Comparison of ENCODE assay signal across 17 cellular contexts in the genomic region with DNA sequence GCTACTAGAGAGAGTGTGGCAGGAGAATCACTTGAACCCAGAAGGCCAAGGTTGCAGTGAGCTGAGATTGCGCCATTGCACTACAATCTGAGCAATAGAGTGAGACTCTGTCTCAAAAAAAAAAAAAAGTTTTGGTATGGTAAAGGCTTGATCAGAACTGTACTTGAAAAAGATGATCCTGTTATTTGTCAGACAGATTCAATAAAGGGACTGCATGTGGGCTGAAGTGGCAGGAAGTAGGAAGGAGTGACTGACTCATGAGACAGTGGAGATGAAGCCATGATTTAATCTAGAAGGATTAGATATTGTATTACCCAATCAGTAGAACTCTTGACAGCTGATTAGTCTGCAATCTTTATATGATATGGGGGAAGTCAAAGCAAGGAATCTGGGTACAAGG. TPM values are rescaled to one million over a fixed set of nuclear protein-coding genes. Genes with fewer than 3 reads are reported as not detected.
DNase-seq lines count a peak whose midpoint lies in the region; TF ChIP-seq lines count a peak whose summit lies in the region.
"Had no signal": no experiment of that assay in that cellular context is flagged by ENCODE, and none has a peak within 500 bp of the region (broad histone marks: within the 10 kb centered on the region; RNA-seq: fewer than 3 reads in every experiment).

No MANE protein-coding gene starts in this region.

- H3K4me3 ChIP-seq in esophagus squamous epithelium = no peak overlapping the region
- H3K4me3 ChIP-seq: Peyer's patch had no signal

- H3K27ac Mint-ChIP-seq in type B pancreatic cell = no peak overlapping the region

- H3K27me3 ChIP-seq in esophagus squamous epithelium = no peaks in the 10 kb centered on the region
- H3K27me3 ChIP-seq: Peyer's patch had no signal

- H3K27ac ChIP-seq in esophagus squamous epithelium = peak overlapping the region in 3 of 4 donors; percentile 17 to 63 (median 40)
- H3K27ac ChIP-seq: Peyer's patch had no signal

- intact Hi-C loops in esophagus squamous epithelium (cut with DNase I) = no loop called here

- no peak for TF ChIP-seq POLR2A in esophagus squamous epithelium (IDR thresholded peaks at IDR 0.05)

- no peaks in the 10 kb centered on the region for H3K9me3 Mint-ChIP-seq in type B pancreatic cell

- H3K27me3 Mint-ChIP-seq in type B pancreatic cell = no peaks in the 10 kb centered on the region

- H3K36me3 ChIP-seq in esophagus squamous epithelium = no peaks in the 10 kb centered on the region
- H3K36me3 ChIP-seq: Peyer's patch had no signal

- H3K36me3 Mint-ChIP-seq in type B pancreatic cell = no peaks in the 10 kb centered on the region
- H3K36me3 Mint-ChIP-seq: CD14-positive monocyte had no signal

- WGBS in esophagus squamous epithelium, 2 donors = 60 to 67% methylated on average over 1 of the region's 1 CpG

- peak overlapping the region; percentile 8 for H3K4me3 Mint-ChIP-seq in type B pancreatic cell
- H3K4me3 Mint-ChIP-seq: CD14-positive monocyte had no signal

- TF ChIP-seq CTCF in esophagus squamous epithelium (IDR thresholded peaks at IDR 0.05) = no peak
- no peak for TF ChIP-seq CTCF in type B pancreatic cell (conservative IDR thresholded peaks at IDR 0.05)

- no peaks in the 10 kb centered on the region for H3K9me3 ChIP-seq in esophagus squamous epithelium
- H3K9me3 ChIP-seq: Peyer's patch had no signal

- peaks cover 5 to 41% (median 16%) of the 10 kb centered on the region in 3 donors for H3K4me1 ChIP-seq in esophagus squamous epithelium

- peaks cover 15% of the 10 kb centered on the region for H3K4me1 Mint-ChIP-seq in type B pancreatic cell (ENCODE audit: unreplicated experiment)

- DNase-seq in stimulated activated CD4-positive, alpha-beta T cell treated with anti-CD3 and anti-CD28 coated beads, Interleukin-15, amount 100 ng/mL, for 24 hours = peak; percentile 35
- no peak for DNase-seq in stimulated activated CD4-positive, alpha-beta T cell treated with anti-CD3 and anti-CD28 coated beads, Interleukin-2, amount 100 ng/mL, for 24 hours
- DNase-seq in MV-4-11 (lab: John Stamatoyannopoulos, UW) = peak; percentile 81
- DNase-seq in esophagus squamous epithelium (lab: John Stamatoyannopoulos, UW) = no peak
- no peak for DNase-seq in type B pancreatic cell (ENCODE audit: extremely low spot score, unreplicated experiment)
- no peak for DNase-seq in DMS 273 (lab: John Stamatoyannopoulos, UW; ENCODE audit: unreplicated experiment)
- no peak for DNase-seq in hippocampal formation (lab: John Stamatoyannopoulos, UW)
- no peak for DNase-seq in NCI-H2029 (lab: John Stamatoyannopoulos, UW)
- DNase-seq: amniotic stem cell; NCI-H1092 treated with DMSO at 0.1 percent for 48 hours; NCI-H510A treated with DMSO at 0.1 percent for 48 hours; Peyer's patch; posterior cingulate gyrus; stimulated activated naive CD4-positive, alpha-beta T cell had no signal

RNA-seq across cellular contexts. Expression of a gene that starts 2.7 kb away (rescaled TPM):
- 10 to 100 TPM; 25.6 to 35.6 (median 32.7) TPM for total RNA-seq in esophagus squamous epithelium
- 31.6 and 39.6 TPM in 2 replicates for total RNA-seq in type B pancreatic cell (ENCODE audit: low replicate concordance)

RNA-seq across cellular contexts. Expression of a gene that starts 56.7 kb away (rescaled TPM):
- 10 to 100 TPM in 1 of 4 donors, 1 to 10 TPM in 3; 2.7 to 22.1 (median 3.0) TPM for total RNA-seq in esophagus squamous epithelium
- total RNA-seq in type B pancreatic cell (ENCODE audit: low replicate concordance) = 8.2 TPM in 1 of 2 replicates, not detected in the other
- total RNA-seq: HT-29; T-helper 2 cell treated with Interferon-gamma antibody and Interleukin-4, amounts not matched to agents 100 ng/mL and 5 ng/mL, for 36 hours had no signal

Comparison
In these comparisons a context has a peak if more than half of its experiments do, and no peak if none do; other contexts are left out.
1. DNase-seq: peak in stimulated activated CD4-positive, alpha-beta T cell treated with anti-CD3 and anti-CD28 coated beads, Interleukin-15, amount 100 ng/mL, for 24 hours (single experiment) and MV-4-11 (single experiment); none in stimulated activated CD4-positive, alpha-beta T cell treated with anti-CD3 and anti-CD28 coated beads, Interleukin-2, amount 100 ng/mL, for 24 hours (0 of 2), esophagus squamous epithelium (single experiment), type B pancreatic cell (single experiment), DMS 273 (single experiment), hippocampal formation (0 of 2) and NCI-H2029 (single experiment).